Comparison of ENCODE assay signal across 15 cellular contexts in genomic region chr7:157220916-157221569, GRCh38.
DNase-seq lines count a peak whose midpoint lies in the region; ATAC-seq and TF ChIP-seq lines count a peak whose summit lies in the region.
"Had no signal": no experiment of that assay in that cellular context is flagged by ENCODE, and none has a peak within 500 bp of the region (broad histone marks: within the 10 kb centered on the region; RNA-seq: fewer than 3 reads in every experiment).

No MANE protein-coding gene starts in this region.

- POLR2A ChIA-PET in RWPE1 (lab: Yijun Ruan, JAX; ENCODE audit: low non-redundant PET): no interaction called here
- POLR2A ChIA-PET in naive thymus-derived CD8-positive, alpha-beta T cell (lab: Charles Lee): no interaction called here

- H3K4me1 Mint-ChIP-seq in naive thymus-derived CD8-positive, alpha-beta T cell: no peaks in the 10 kb centered on the region
- H3K4me1 Mint-ChIP-seq: CD8-positive, alpha-beta memory T cell had no signal

- no peaks in the 10 kb centered on the region for H3K9me3 Mint-ChIP-seq in naive thymus-derived CD8-positive, alpha-beta T cell
- H3K9me3 Mint-ChIP-seq: CD8-positive, alpha-beta memory T cell; HFFc6 had no signal

- CTCF ChIA-PET in RWPE1 (lab: Yijun Ruan, JAX): interaction anchor here (0.6 kb wide), 1 partner anchor 249 kb away, joined by 3 read pairs; no protein-coding TSS in a partner anchor

- no peak overlapping the region for H3K27ac Mint-ChIP-seq in naive thymus-derived CD8-positive, alpha-beta T cell
- H3K27ac Mint-ChIP-seq: HFFc6 had no signal

- peak; percentile 21 for DNase-seq in Ammon's horn (ENCODE audit: low spot score)
- DNase-seq in RWPE1 (ENCODE audit: low spot score): no peak
- DNase-seq in globus pallidus (ENCODE audit: low spot score): peak; percentile 43
- DNase-seq in pons (ENCODE audit: low spot score): peak; percentile 75
- DNase-seq in OCI-M1 (lab: John Stamatoyannopoulos, UW): no peak
- DNase-seq in naive thymus-derived CD8-positive, alpha-beta T cell: no peak
- DNase-seq: Caco-2; CD8-positive, alpha-beta memory T cell; DND-41; GDM1; HCEC 1CT; HFFc6 had no signal

- peaks cover 0 to 88% (median 15%) of the 10 kb centered on the region in 3 donors for H3K36me3 Mint-ChIP-seq in naive thymus-derived CD8-positive, alpha-beta T cell

- H3K27me3 Mint-ChIP-seq in naive thymus-derived CD8-positive, alpha-beta T cell: no peaks in the 10 kb centered on the region
- H3K27me3 Mint-ChIP-seq: CD8-positive, alpha-beta memory T cell had no signal

- ATAC-seq in GM21529 (IDR thresholded peaks at IDR 0.05; ENCODE audit: unreplicated experiment): no peak
- ATAC-seq in naive thymus-derived CD8-positive, alpha-beta T cell: no peak

- no peak for TF ChIP-seq CTCF in RWPE1 (conservative IDR thresholded peaks at IDR 0.05; ENCODE audit: low read depth)

- no peak overlapping the region for H3K4me3 Mint-ChIP-seq in naive thymus-derived CD8-positive, alpha-beta T cell
- H3K4me3 Mint-ChIP-seq: CD8-positive, alpha-beta memory T cell; HFFc6 had no signal

- peak overlapping the region; percentile 3; the same call in 1 of the 2 replicates for H3K27ac ChIP-seq in RWPE1
- H3K27ac ChIP-seq: BLaER1, HL-60 had no signal

Comparison
In these comparisons a context has a peak if more than half of its experiments do, and no peak if none do; other contexts are left out.
1. DNase-seq: peak in Ammon's horn (single experiment), globus pallidus (single experiment) and pons (single experiment); none in RWPE1 (single experiment), OCI-M1 (single experiment) and naive thymus-derived CD8-positive, alpha-beta T cell (0 of 10).